1 cellular context compared by ENCODE assay signal in genomic region chr18:23141022-23141999, GRCh38.
TF ChIP-seq lines count a peak whose summit lies in the region.

No MANE protein-coding gene starts in this region.

TF ChIP-seq in H1, 55 proteins besides CTCF, POLR2A, EP300 and RAD21 (continued from another document):
- no peak for TF ChIP-seq ASH2L (IDR thresholded peaks at IDR 0.05; ENCODE audit: low read length)
- TF ChIP-seq CTBP2 (IDR thresholded peaks at IDR 0.05; ENCODE audit: borderline replicate concordance, insufficient read depth, insufficient read length, low read length) = no peak
